8 cellular contexts compared by ENCODE assay signal in genomic region chr19:39412100-39412866, GRCh38. TPM values are rescaled to one million over a fixed set of nuclear protein-coding genes. Genes with fewer than 3 reads are reported as not detected.
DNase-seq lines count a peak whose midpoint lies in the region; ATAC-seq and TF ChIP-seq lines count a peak whose summit lies in the region.

Gene PLEKHG2 (plus strand): TSS chr19:39412669. CDS start chr19:39414087, 1,418 bp downstream.

- H3K9me3 ChIP-seq in psoas muscle, result no peaks in the 10 kb centered on the region
- no peaks in the 10 kb centered on the region for H3K9me3 ChIP-seq in uterus

- no peaks in the 10 kb centered on the region for H3K27me3 ChIP-seq in psoas muscle (ENCODE audit: insufficient read depth in 3 of 3, low read length in 2 of 3)
- no peaks in the 10 kb centered on the region for H3K27me3 ChIP-seq in uterus

- 0 to 1% (median 0%) methylated on average over 47 to 60 of the region's 60 CpGs for WGBS in psoas muscle, 3 donors

- peak; percentile 29 to 58 for TF ChIP-seq POLR2A in uterus (IDR thresholded peaks at IDR 0.05)

- H3K4me3 ChIP-seq in psoas muscle (peak within 1 kb of the TSS; percentile 97), uterus (peak within 1 kb of the TSS; percentile 83 to 98)

- H3K36me3 ChIP-seq in psoas muscle (ENCODE audit: insufficient read depth in 1 of 2, low read depth in 1 of 2) (peaks cover 0 to 17% of the 10 kb centered on the region in 2 donors), uterus (no peaks in the 10 kb centered on the region)

- intact Hi-C loops in left ventricle myocardium superior (cut with micrococcal nuclease), result no loop called here
- intact Hi-C loops in psoas muscle (cut with DNase I), result loop anchor here (2.0 to 10.0 kb wide), 4 partner anchors 13 to 287 kb away; partner anchors contain the start of genes PAK4 (in 1 of the 2), RPS16 (in 1 of the 2) and SAMD4B (in 1 of the 2)
- intact Hi-C loops in uterus (cut with DNase I; ENCODE audit: low total_unique reads), result no loop called here

- ATAC-seq in GM18498 (IDR thresholded peaks at IDR 0.05; ENCODE audit: unreplicated experiment) (peak; percentile 59), HG02938 (IDR thresholded peaks at IDR 0.05; ENCODE audit: unreplicated experiment) (peak; percentile 55), left ventricle myocardium superior (peak; percentile 63), psoas muscle (peak; percentile 52 to 67 (median 53))

- peaks cover 14% of the 10 kb centered on the region for H3K4me1 ChIP-seq in psoas muscle
- H3K4me1 ChIP-seq in uterus, result peaks cover 0 to 18% of the 10 kb centered on the region in 2 donors

- DNase-seq in NCI-H187 (lab: John Stamatoyannopoulos, UW), result peak; percentile 97 to 99
- DNase-seq in T-helper 2 cell, result peak; percentile 88 to 99 (median 95)
- DNase-seq in left ventricle myocardium superior, result peak; percentile 97
- DNase-seq in psoas muscle, result peak; percentile 94 to 97
- peak; percentile 98 to 99 for DNase-seq in uterus

- peak within 1 kb of the TSS; percentile 89 for H3K27ac ChIP-seq in angular gyrus (ENCODE audit: low read depth, low read length)
- H3K27ac ChIP-seq in psoas muscle, result peak within 1 kb of the TSS; percentile 96
- peak within 1 kb of the TSS; percentile 99 to 100 for H3K27ac ChIP-seq in uterus

- no peak for TF ChIP-seq CTCF in psoas muscle (IDR thresholded peaks at IDR 0.05)
- TF ChIP-seq CTCF in uterus (IDR thresholded peaks at IDR 0.05), result peak; percentile 85 to 90 (median 90)

RNA-seq across cellular contexts. Expression of gene PLEKHG2, which starts in this region (rescaled TPM):
- total RNA-seq in left ventricle myocardium superior, result 11.6 TPM
- total RNA-seq in psoas muscle, result 1 to 10 TPM; 6.8 to 8.0 (median 7.4) TPM
- polyA plus RNA-seq in psoas muscle, result 1 to 10 TPM; 2.4 to 3.0 (median 2.7) TPM
- 100 to 1,000 TPM in 1 of 4 donors, 10 to 100 TPM in 1, 1 to 10 TPM in 2; 5.1 to 120 (median 21.6) TPM for total RNA-seq in uterus

Comparison
In these comparisons a context has a peak if more than half of its experiments do, and no peak if none do; other contexts are left out.
1. Peak in every context shown above with its lines: DNase-seq, ATAC-seq, H3K4me3 ChIP-seq and H3K27ac ChIP-seq.
2. intact Hi-C loops: an anchor here in psoas muscle (2.0 to 10.0 kb wide); none called in left ventricle myocardium superior and uterus.